In genomic region chr1:242129103-242129502, GRCh38 we compare ENCODE assay signal across 8 cellular contexts.
A peak's percentile ranks its signal among the peaks of the same experiment; 100 is the strongest.
DNase-seq lines count a peak whose midpoint lies in the region; ATAC-seq and TF ChIP-seq lines count a peak whose summit lies in the region.

No MANE protein-coding gene starts in this region.

- no peaks in the 10 kb centered on the region for H3K36me3 Mint-ChIP-seq in Calu3 (ENCODE audit: insufficient read depth, unreplicated experiment)

- no peak overlapping the region for H3K4me3 Mint-ChIP-seq in Calu3 (ENCODE audit: low read depth, unreplicated experiment)

- DNase-seq in NCI-H460 (ENCODE audit: extremely low read depth, low read depth) (peak; percentile 42), germinal center (ENCODE audit: low spot score) (peak; percentile 5), omental fat pad (ENCODE audit: low spot score) (no peak), Calu3 (no peak), HPDE6-E6E7 (ENCODE audit: extremely low spot score) (no peak)

- CTCF ChIA-PET in Calu3 (lab: Charles Lee), result no interaction called here

- H3K27me3 Mint-ChIP-seq in Calu3 (ENCODE audit: unreplicated experiment), result no peaks in the 10 kb centered on the region

- TF ChIP-seq CTCF in GM12872 (IDR thresholded peaks at IDR 0.05; ENCODE audit: insufficient read depth, low read depth, low read length), result peak; percentile 28; the same call in 2 of the 3 replicates
- no peak for TF ChIP-seq CTCF in omental fat pad (IDR thresholded peaks at IDR 0.05)
- no peak for TF ChIP-seq CTCF in Calu3 (IDR thresholded peaks at IDR 0.05; ENCODE audit: unreplicated experiment)

- no peaks in the 10 kb centered on the region for H3K4me1 Mint-ChIP-seq in Calu3 (ENCODE audit: low read depth, unreplicated experiment)

- ATAC-seq in HG02970 (IDR thresholded peaks at IDR 0.05; ENCODE audit: low FRiP score, unreplicated experiment) (peak; percentile 72), GM21576 (IDR thresholded peaks at IDR 0.05; ENCODE audit: unreplicated experiment) (no peak), omental fat pad (ENCODE audit: low FRiP score) (no peak)

- H3K27ac Mint-ChIP-seq in Calu3 (ENCODE audit: unreplicated experiment), result no peak overlapping the region

- intact Hi-C loops in Calu3 (cut with micrococcal nuclease; ENCODE audit: unreplicated experiment), result no loop called here

- no TSS peak for BruUV-seq in Calu3 (replicated peaks; lab: Mats Ljungman, UMichigan)

- peaks cover 3% of the 10 kb centered on the region for H3K9me3 Mint-ChIP-seq in Calu3 (ENCODE audit: low read depth, unreplicated experiment)

Comparison
In these comparisons a context has a peak if more than half of its experiments do, and no peak if none do; other contexts are left out.
1. DNase-seq: peak in NCI-H460 (single experiment) and germinal center (single experiment); none in omental fat pad (single experiment), Calu3 (single experiment) and HPDE6-E6E7 (single experiment).